Comparison of ENCODE assay signal across 9 cellular contexts in genomic region chr15:77527164-77527778, GRCh38.
DNase-seq lines count a peak whose midpoint lies in the region; ATAC-seq and TF ChIP-seq lines count a peak whose summit lies in the region.
"Had no signal": no experiment of that assay in that cellular context is flagged by ENCODE, and none has a peak within 500 bp of the region (broad histone marks: within the 10 kb centered on the region; RNA-seq: fewer than 3 reads in every experiment).

No MANE protein-coding gene starts in this region.

- H3K4me1 ChIP-seq in right cardiac atrium (ENCODE audit: control insufficient read depth, insufficient read depth, low read length): peaks cover 4% of the 10 kb centered on the region
- peaks cover 0 to 9% of the 10 kb centered on the region in 2 donors for H3K4me1 ChIP-seq in thyroid gland

- no peaks in the 10 kb centered on the region for H3K27me3 ChIP-seq in right cardiac atrium (ENCODE audit: control insufficient read depth, insufficient read depth)
- H3K27me3 ChIP-seq in thyroid gland: no peaks in the 10 kb centered on the region

- H3K9me3 ChIP-seq in right cardiac atrium (ENCODE audit: control insufficient read depth, low read length) (no peaks in the 10 kb centered on the region), thyroid gland (no peaks in the 10 kb centered on the region)

- 33% methylated on average over 15 of the region's 15 CpGs for WGBS in right cardiac atrium
- WGBS in thyroid gland, 2 donors: 46 to 75% methylated on average over 3 to 12 of the region's 15 CpGs

- no peaks in the 10 kb centered on the region for H3K36me3 ChIP-seq in thyroid gland

- TF ChIP-seq CTCF in thyroid gland (IDR thresholded peaks at IDR 0.05): no peak

- H3K27ac ChIP-seq in right cardiac atrium (ENCODE audit: low read length) (no peak overlapping the region), thyroid gland (no peak overlapping the region)

- no peak for TF ChIP-seq POLR2A in thyroid gland (IDR thresholded peaks at IDR 0.05)

- H3K4me3 ChIP-seq in right cardiac atrium (ENCODE audit: low read length) (no peak overlapping the region), thyroid gland (replicated peaks in 1 of 3) (no peak overlapping the region)

- ATAC-seq in right cardiac atrium: peak; percentile 44 to 49

- peak; percentile 34 for DNase-seq in NCI-H1436 (lab: John Stamatoyannopoulos, UW)
- DNase-seq in NCI-H1436 treated with DMSO at 0.1 percent for 48 hours (lab: John Stamatoyannopoulos, UW): no peak
- peak; percentile 72 for DNase-seq in SK-N-DZ (ENCODE audit: low spot score)
- peak in 2 of 3 donors; percentile 72 to 80 for DNase-seq in right cardiac atrium
- DNase-seq in thyroid gland: peak; percentile 38 to 53
- no peak for DNase-seq in HPDE6-E6E7 (ENCODE audit: extremely low spot score)
- no peak for DNase-seq in hippocampal formation (lab: John Stamatoyannopoulos, UW)
- no peak for DNase-seq in stimulated activated CD8-positive, alpha-beta memory T cell treated with anti-CD3 and anti-CD28 coated beads, Interleukin-4, amount 100 ng/mL, for 48 hours
- DNase-seq: stimulated activated CD4-positive, alpha-beta T cell treated with anti-CD3 and anti-CD28 coated beads, Interleukin-4, amount 100 ng/mL, for 1 hour had no signal

- intact Hi-C loops in right cardiac atrium (cut with DNase I) (no loop called here), thyroid gland (cut with DNase I) (no loop called here)

Comparison
In these comparisons a context has a peak if more than half of its experiments do, and no peak if none do; other contexts are left out.
1. DNase-seq: peak in NCI-H1436 (single experiment), SK-N-DZ (single experiment), right cardiac atrium (2 of 3) and thyroid gland (2 of 2); none in NCI-H1436 treated with DMSO at 0.1 percent for 48 hours (single experiment), HPDE6-E6E7 (single experiment), hippocampal formation (0 of 2) and stimulated activated CD8-positive, alpha-beta memory T cell treated with anti-CD3 and anti-CD28 coated beads, Interleukin-4, amount 100 ng/mL, for 48 hours (single experiment).